ENCODE assay signal across 15 cellular contexts in genomic region chr2:188235364-188235763, GRCh38. TPM values are rescaled to one million over a fixed set of nuclear protein-coding genes. Genes with fewer than 3 reads are reported as not detected.
DNase-seq lines count a peak whose midpoint lies in the region; ATAC-seq and TF ChIP-seq lines count a peak whose summit lies in the region.
"Had no signal": no experiment of that assay in that cellular context is flagged by ENCODE, and none has a peak within 500 bp of the region (broad histone marks: within the 10 kb centered on the region; RNA-seq: fewer than 3 reads in every experiment).

No MANE protein-coding gene starts in this region.

- no peaks in the 10 kb centered on the region for H3K9me3 ChIP-seq in PC-3 (ENCODE audit: low read length)
- H3K9me3 ChIP-seq: esophagus squamous epithelium, prostate gland had no signal

- in situ Hi-C loops in astrocyte of the spinal cord (cut with HindIII; ENCODE audit: low sequenced_read_pairs), result no loop called here

- no TSS peak for BruUV-seq in PC-3 (replicated peaks; lab: Mats Ljungman, UMichigan)

- no peak overlapping the region for H3K9ac ChIP-seq in PC-3 (ENCODE audit: low read length)

- DNase-seq in astrocyte of the spinal cord (ENCODE audit: low read depth, low spot score) (peak; percentile 5), ecto neural progenitor cell (ENCODE audit: low spot score) (no peak), NCI-H2029 treated with DMSO at 0.1 percent for 48 hours (lab: John Stamatoyannopoulos, UW) (no peak), PC-3 (no peak), COR-L47 (lab: John Stamatoyannopoulos, UW) (no peak)
- DNase-seq: DMS79 treated with DMSO at 0.1 percent for 48 hours, esophagus squamous epithelium, HCEC 1CT, left ventricle myocardium superior, NCI-H1048 had no signal

- no peaks in the 10 kb centered on the region for H3K36me3 ChIP-seq in PC-3 (ENCODE audit: low read depth, low read length)
- H3K36me3 ChIP-seq: esophagus squamous epithelium, prostate gland had no signal

- no peaks in the 10 kb centered on the region for H3K4me1 ChIP-seq in PC-3 (ENCODE audit: insufficient read depth, low read length)
- H3K4me1 ChIP-seq: esophagus squamous epithelium, prostate gland had no signal

- POLR2A ChIA-PET in PC-3 (lab: Charles Lee; ENCODE audit: unreplicated experiment), result no interaction called here

- intact Hi-C loops in PC-3 (cut with micrococcal nuclease), result no loop called here

- H3K4me3 ChIP-seq in astrocyte of the spinal cord (ENCODE audit: low read depth, low read length) (no peak overlapping the region), PC-3 (ENCODE audit: low read length) (no peak overlapping the region)
- H3K4me3 ChIP-seq: esophagus squamous epithelium, prostate gland had no signal

- no peak overlapping the region for H2AFZ ChIP-seq in PC-3 (ENCODE audit: low read length)

- no peaks in the 10 kb centered on the region for H3K27me3 ChIP-seq in PC-3 (ENCODE audit: low read length)
- H3K27me3 ChIP-seq: esophagus squamous epithelium had no signal

- H4K20me1 ChIP-seq in PC-3 (ENCODE audit: low read length), result no peaks in the 10 kb centered on the region

- CTCF ChIA-PET in PC-3 (lab: Charles Lee), result no interaction called here

- no peak overlapping the region for H3K4me2 ChIP-seq in PC-3 (ENCODE audit: low read length)

- ATAC-seq in GM18868 (IDR thresholded peaks at IDR 0.05; ENCODE audit: unreplicated experiment) (peak; percentile 98), GM21447 (IDR thresholded peaks at IDR 0.05; ENCODE audit: unreplicated experiment) (peak; percentile 65), HG03196 (IDR thresholded peaks at IDR 0.05; ENCODE audit: unreplicated experiment) (peak; percentile 73), PC-3 (no peak)
- ATAC-seq: left ventricle myocardium superior had no signal

- H3K9me2 ChIP-seq in PC-3 (replicated peaks; ENCODE audit: low read length), result no peaks in the 10 kb centered on the region

- H3K27ac ChIP-seq in PC-3 (ENCODE audit: low read length), result no peak overlapping the region
- H3K27ac ChIP-seq: esophagus squamous epithelium, prostate gland, VCaP had no signal

- TF ChIP-seq CTCF in astrocyte of the spinal cord (IDR thresholded peaks at IDR 0.05; ENCODE audit: low read depth, low read length) (no peak), PC-3 (conservative IDR thresholded peaks at IDR 0.05; ENCODE audit: low read depth, low read length) (no peak)

- no peaks in the 10 kb centered on the region for H3K79me2 ChIP-seq in PC-3 (ENCODE audit: low read length)

- H3F3A ChIP-seq in PC-3 (ENCODE audit: low read length, unreplicated experiment), result no peaks in the 10 kb centered on the region

RNA-seq across cellular contexts. Expression of gene GULP1, which starts 56.3 kb away (rescaled TPM):
- 23.1 and 25.5 TPM in 2 replicates for total RNA-seq in PC-3 (2014; rRNA removed)
